ENCODE assay signal across 29 cellular contexts in genomic region chr6:20178327-20178726, GRCh38.
"Had no signal": no experiment of that assay in that cellular context is flagged by ENCODE, and none has a peak within 500 bp of the region (broad histone marks: within the 10 kb centered on the region; RNA-seq: fewer than 3 reads in every experiment).

No MANE protein-coding gene starts in this region.

- H3K36me3 ChIP-seq: Peyer's patch, SJCRH30 had no signal

- H3K9me3 ChIP-seq: Peyer's patch, SJCRH30, SK-N-SH had no signal

- H3K36me3 Mint-ChIP-seq: brain had no signal

- H3K27ac Mint-ChIP-seq: activated B cell treated with CpG ODN at 0.5 μM for 24 hours; activated CD4-positive, alpha-beta T cell treated with anti-CD3 and anti-CD28 coated beads, Interleukin-2, amount 10 ng/mL, durations not matched to agents 24 days and 14 days; activated naive CD8-positive, alpha-beta T cell; brain had no signal

- H3K9me2 ChIP-seq: SK-N-SH had no signal

- H3K4me3 Mint-ChIP-seq: activated B cell treated with CpG ODN at 0.5 μM for 24 hours; activated CD4-positive, alpha-beta T cell treated with anti-CD3 and anti-CD28 coated beads, Interleukin-2, amount 10 ng/mL, durations not matched to agents 24 days and 14 days; activated naive CD8-positive, alpha-beta T cell; activated T-cell treated with anti-CD3 and anti-CD28 coated beads, Interleukin-2, amount 50 U/mL, for 4 hours; brain; central memory CD8-positive, alpha-beta T cell had no signal

- H3K9me3 Mint-ChIP-seq: activated T-cell treated with anti-CD3 and anti-CD28 coated beads, Interleukin-2, amount 50 U/mL, for 4 hours; central memory CD8-positive, alpha-beta T cell had no signal

- ATAC-seq: activated T-cell treated with anti-CD3 and anti-CD28 coated beads, Interleukin-2, amount 50 U/mL, for 4 hours had no signal

- FAIRE-seq: astrocyte had no signal

- H3K27me3 ChIP-seq: Peyer's patch, SJCRH30 had no signal

- H3K4me3 ChIP-seq: Peyer's patch, SJCRH30 had no signal

- H3K9ac ChIP-seq: SK-N-SH had no signal

- H3K27ac ChIP-seq: Peyer's patch, RWPE1, SJCRH30 had no signal

- DNase-seq: activated B cell treated with CpG ODN at 0.5 μM for 24 hours; activated CD4-positive, alpha-beta T cell treated with anti-CD3 and anti-CD28 coated beads for 1 hour; activated CD4-positive, alpha-beta T cell treated with anti-CD3 and anti-CD28 coated beads, Interleukin-2, amount 10 ng/mL, durations not matched to agents 24 days and 14 days; activated CD4-positive, alpha-beta T cell treated with anti-CD3 and anti-CD28 coated beads, Interleukin-2, amount 50 U/mL, for 48 hours; activated CD8-positive, alpha-beta memory T cell treated with anti-CD3 and anti-CD28 coated beads for 24 hours; activated effector memory CD4-positive, alpha-beta T cell treated with anti-CD3 and anti-CD28 coated beads, Interleukin-2, amount 50 U/mL, for 16 hours; activated naive CD4-positive, alpha-beta T cell treated with Interleukin-2 at 50 U/mL for 16 hours; activated T-cell treated with anti-CD3 and anti-CD28 coated beads, Interleukin-2, amount 50 U/mL, for 4 hours; amygdala; Karpas-422; MM.1S; NCI-H1092 treated with DMSO at 0.1 percent for 48 hours; NCI-H1417 treated with DMSO at 0.1 percent for 48 hours; NCI-H1694; NCI-H2029; NCI-H2107; NCI-H2171 treated with DMSO at 0.1 percent for 48 hours; NCI-H226; NCI-H526; Peyer's patch; Right ventricle myocardium superior; SJCRH30; SK-N-SH; T-helper 1 cell had no signal

- H3K4me1 Mint-ChIP-seq: brain had no signal

- H3K27me3 Mint-ChIP-seq: activated B cell treated with CpG ODN at 0.5 μM for 24 hours; activated CD4-positive, alpha-beta T cell treated with anti-CD3 and anti-CD28 coated beads, Interleukin-2, amount 10 ng/mL, durations not matched to agents 24 days and 14 days; activated naive CD8-positive, alpha-beta T cell; central memory CD8-positive, alpha-beta T cell had no signal

- H3K4me2 ChIP-seq: SK-N-SH had no signal

- H3K4me1 ChIP-seq: SJCRH30 had no signal
